In genomic region chr12:76024942-76025600, GRCh38 we compare ENCODE assay signal across 11 cellular contexts. TPM values are rescaled to one million over a fixed set of nuclear protein-coding genes. Genes with fewer than 3 reads are reported as not detected.
DNase-seq lines count a peak whose midpoint lies in the region; ATAC-seq, FAIRE-seq and TF ChIP-seq lines count a peak whose summit lies in the region.
"Had no signal": no experiment of that assay in that cellular context is flagged by ENCODE, and none has a peak within 500 bp of the region (broad histone marks: within the 10 kb centered on the region; RNA-seq: fewer than 3 reads in every experiment).

No MANE protein-coding gene starts in this region.

- peak overlapping the region; percentile 23 for H3K4me3 Mint-ChIP-seq in activated naive CD4-positive, alpha-beta T cell treated with anti-CD3 and anti-CD28 coated beads, Interleukin-2, amount 50 U/mL, for 24 hours
- peak overlapping the region; percentile 58 for H3K4me3 Mint-ChIP-seq in stimulated activated effector memory CD8-positive, alpha-beta T cell treated with anti-CD3 and anti-CD28 coated beads, Interleukin-12 subunit alpha, Interleukin-12 subunit beta, amount 100 ng/mL, for 72 hours

- H3K9me3 Mint-ChIP-seq in activated naive CD4-positive, alpha-beta T cell treated with anti-CD3 and anti-CD28 coated beads, Interleukin-2, amount 50 U/mL, for 24 hours: no peaks in the 10 kb centered on the region
- no peaks in the 10 kb centered on the region for H3K9me3 Mint-ChIP-seq in stimulated activated effector memory CD8-positive, alpha-beta T cell treated with anti-CD3 and anti-CD28 coated beads, Interleukin-12 subunit alpha, Interleukin-12 subunit beta, amount 100 ng/mL, for 72 hours

- DNase-seq in activated naive CD4-positive, alpha-beta T cell (lab: John Stamatoyannopoulos, UW): no peak
- DNase-seq in OCI-M1 (lab: John Stamatoyannopoulos, UW) (peak; percentile 34), bronchial epithelial cell (ENCODE audit: low read depth) (peak; percentile 83), cortex of kidney (lab: John Stamatoyannopoulos, UW) (no peak), mucosa of gallbladder (ENCODE audit: low spot score) (no peak)
- DNase-seq in stimulated activated effector memory CD8-positive, alpha-beta T cell treated with anti-CD3 and anti-CD28 coated beads, Interleukin-12 subunit alpha, Interleukin-12 subunit beta, amount 100 ng/mL, for 72 hours (ENCODE audit: low spot score in 2 of 2): no peak
- DNase-seq in NK-92 treated with Interleukin-12 subunit alpha and Interleukin-12 subunit beta, amount 100 ng/mL, for 24 hours (lab: John Stamatoyannopoulos, UW): no peak
- DNase-seq: adrenal gland, C1 segment of cervical spinal cord, NCI-H1694 treated with DMSO at 0.1 percent for 48 hours had no signal

- H3K36me3 ChIP-seq in bronchial epithelial cell (ENCODE audit: control insufficient read depth, insufficient read depth, low read length): peaks cover under 1% of the 10 kb centered on the region
- H3K36me3 ChIP-seq: adrenal gland had no signal

- no peaks in the 10 kb centered on the region for H3K27me3 Mint-ChIP-seq in activated naive CD4-positive, alpha-beta T cell treated with anti-CD3 and anti-CD28 coated beads, Interleukin-2, amount 50 U/mL, for 24 hours

- no peak overlapping the region for H3K4me3 ChIP-seq in bronchial epithelial cell (ENCODE audit: low read depth, low read length)
- H3K4me3 ChIP-seq: adrenal gland had no signal

- no peaks in the 10 kb centered on the region for H3K27me3 ChIP-seq in bronchial epithelial cell (ENCODE audit: control insufficient read depth, insufficient read depth, low read length)
- H3K27me3 ChIP-seq: adrenal gland had no signal

- H3K27ac Mint-ChIP-seq in activated naive CD4-positive, alpha-beta T cell treated with anti-CD3 and anti-CD28 coated beads, Interleukin-2, amount 50 U/mL, for 24 hours: no peak overlapping the region
- H3K27ac Mint-ChIP-seq in stimulated activated effector memory CD8-positive, alpha-beta T cell treated with anti-CD3 and anti-CD28 coated beads, Interleukin-12 subunit alpha, Interleukin-12 subunit beta, amount 100 ng/mL, for 72 hours: peak overlapping the region; percentile 63

- ATAC-seq in stimulated activated effector memory CD8-positive, alpha-beta T cell treated with anti-CD3 and anti-CD28 coated beads, Interleukin-12 subunit alpha, Interleukin-12 subunit beta, amount 100 ng/mL, for 72 hours: no peak

- peaks cover 22% of the 10 kb centered on the region for H3K36me3 Mint-ChIP-seq in activated naive CD4-positive, alpha-beta T cell treated with anti-CD3 and anti-CD28 coated beads, Interleukin-2, amount 50 U/mL, for 24 hours
- H3K36me3 Mint-ChIP-seq in stimulated activated effector memory CD8-positive, alpha-beta T cell treated with anti-CD3 and anti-CD28 coated beads, Interleukin-12 subunit alpha, Interleukin-12 subunit beta, amount 100 ng/mL, for 72 hours: peaks cover 57% of the 10 kb centered on the region

- no peak for TF ChIP-seq CTCF in bronchial epithelial cell (IDR thresholded peaks at IDR 0.05; ENCODE audit: insufficient read depth, low read length, severe bottlenecking)

- FAIRE-seq in bronchial epithelial cell (lab: Jason Lieb, UNC): no peak

- H3K4me1 Mint-ChIP-seq in activated naive CD4-positive, alpha-beta T cell treated with anti-CD3 and anti-CD28 coated beads, Interleukin-2, amount 50 U/mL, for 24 hours: peaks cover 54% of the 10 kb centered on the region
- peaks cover 49% of the 10 kb centered on the region for H3K4me1 Mint-ChIP-seq in stimulated activated effector memory CD8-positive, alpha-beta T cell treated with anti-CD3 and anti-CD28 coated beads, Interleukin-12 subunit alpha, Interleukin-12 subunit beta, amount 100 ng/mL, for 72 hours

RNA-seq across cellular contexts. Expression of gene PHLDA1, which starts 6.5 kb away (rescaled TPM):
- total RNA-seq in bronchial epithelial cell: 16.9 and 27.9 TPM in 2 replicates
- 5.2 TPM for total RNA-seq in mucosa of gallbladder

RNA-seq across cellular contexts. Expression of gene NAP1L1, which starts 59.4 kb away (rescaled TPM):
- total RNA-seq in bronchial epithelial cell (160 and 166 TPM in 2 replicates), mucosa of gallbladder (317 TPM)

Comparison
In these comparisons a context has a peak if more than half of its experiments do, and no peak if none do; other contexts are left out.
1. DNase-seq: peak in OCI-M1 (single experiment) and bronchial epithelial cell (single experiment); none in activated naive CD4-positive, alpha-beta T cell (0 of 4), stimulated activated effector memory CD8-positive, alpha-beta T cell treated with anti-CD3 and anti-CD28 coated beads, Interleukin-12 subunit alpha, Interleukin-12 subunit beta, amount 100 ng/mL, for 72 hours (0 of 2), NK-92 treated with Interleukin-12 subunit alpha and Interleukin-12 subunit beta, amount 100 ng/mL, for 24 hours (single experiment), cortex of kidney (single experiment) and mucosa of gallbladder (single experiment).